ENCODE assay signal across 15 cellular contexts in genomic region chr6:36959555-36960250, GRCh38. TPM values are rescaled to one million over a fixed set of nuclear protein-coding genes. Genes with fewer than 3 reads are reported as not detected.
DNase-seq lines count a peak whose midpoint lies in the region; ATAC-seq and TF ChIP-seq lines count a peak whose summit lies in the region.
"Had no signal": no experiment of that assay in that cellular context is flagged by ENCODE, and none has a peak within 500 bp of the region (broad histone marks: within the 10 kb centered on the region; RNA-seq: fewer than 3 reads in every experiment).

No MANE protein-coding gene starts in this region.

- H3K27me3 Mint-ChIP-seq in chondrocyte (ENCODE audit: low read depth) = no peaks in the 10 kb centered on the region

- no peak for TF ChIP-seq RAD21 in HCT116 (IDR thresholded peaks at IDR 0.05; ENCODE audit: low read depth)

- intact Hi-C loops in HCT116 (cut with micrococcal nuclease) (no loop called here), PC-3 (cut with micrococcal nuclease) (loop anchor here (5.0 kb wide), 1 partner anchor 47 kb away; no protein-coding TSS in a partner anchor), spleen (cut with DNase I; ENCODE audit: low total_unique reads) (loop anchor here (10.0 kb wide), 1 partner anchor 55 kb away; no protein-coding TSS in a partner anchor)

- RAD21 ChIA-PET in HCT116 (lab: Charles Lee; ENCODE audit: low non-redundant PET in 1 of 2, low total read pairs in 2 of 2, uncharacterized antibody in 2 of 2, unreplicated experiment in 2 of 2) = no interaction called here

- H3K36me3 Mint-ChIP-seq in chondrocyte (ENCODE audit: low read depth) = no peaks in the 10 kb centered on the region

- H3K4me1 ChIP-seq in HCT116 (ENCODE audit: control insufficient read depth in 1 of 2, insufficient read depth in 2 of 2, low read length in 2 of 2) (peaks cover 15 to 59% of the 10 kb centered on the region in 2 experiments), PC-3 (ENCODE audit: insufficient read depth, low read length) (peaks cover 26% of the 10 kb centered on the region), spleen (peaks cover 0 to 44% (median 28%) of the 10 kb centered on the region in 6 donors)

- BruUV-seq in HCT116 (replicated peaks; lab: Mats Ljungman, UMichigan) (no TSS peak), PC-3 (replicated peaks; lab: Mats Ljungman, UMichigan) (no TSS peak)

- H3K27me3 ChIP-seq in HCT116 (ENCODE audit: insufficient read depth, low read length) (no peaks in the 10 kb centered on the region), PC-3 (ENCODE audit: low read length) (no peaks in the 10 kb centered on the region), spleen (replicated peaks in 1 of 7) (peaks cover 0 to 18% (median 0%) of the 10 kb centered on the region in 7 donors)
- H3K27me3 ChIP-seq: BLaER1 treated with 17β-estradiol and CSF1 and Interleukin-3, amounts not matched to agents 10 nM and 100 nM had no signal

- H3K4me1 Mint-ChIP-seq in chondrocyte (ENCODE audit: low read depth) = peaks cover 17% of the 10 kb centered on the region

- H3K9me3 ChIP-seq in HCT116 (ENCODE audit: control insufficient read depth in 1 of 2, insufficient read depth in 1 of 2, low read depth in 1 of 2, low read length in 2 of 2) (no peaks in the 10 kb centered on the region), PC-3 (ENCODE audit: low read length) (no peaks in the 10 kb centered on the region), spleen (no peaks in the 10 kb centered on the region)
- H3K9me3 ChIP-seq: BLaER1 treated with 17β-estradiol and CSF1 and Interleukin-3, amounts not matched to agents 10 nM and 100 nM had no signal

- H3K9me2 ChIP-seq in HCT116 (ENCODE audit: insufficient read depth) (no peaks in the 10 kb centered on the region), PC-3 (replicated peaks; ENCODE audit: low read length) (no peaks in the 10 kb centered on the region)

- H3K9me3 Mint-ChIP-seq in chondrocyte (ENCODE audit: low read depth) = no peaks in the 10 kb centered on the region

- no peaks in the 10 kb centered on the region for H3K79me2 ChIP-seq in HCT116 (ENCODE audit: insufficient read depth, low read length)
- H3K79me2 ChIP-seq in PC-3 (ENCODE audit: low read length) = no peaks in the 10 kb centered on the region

- no peaks in the 10 kb centered on the region for H3F3A ChIP-seq in PC-3 (ENCODE audit: low read length, unreplicated experiment)

- no peak overlapping the region for H3K4me3 Mint-ChIP-seq in chondrocyte (ENCODE audit: unreplicated experiment)

- ATAC-seq in HCT116 (no peak), PC-3 (no peak), GM19023 (IDR thresholded peaks at IDR 0.05; ENCODE audit: unreplicated experiment) (no peak), GM21390 (IDR thresholded peaks at IDR 0.05; ENCODE audit: unreplicated experiment) (no peak)

- H3K36me3 ChIP-seq in HCT116 (ENCODE audit: control insufficient read depth in 1 of 2, insufficient read depth in 2 of 2, low read length in 2 of 2) (no peaks in the 10 kb centered on the region), PC-3 (ENCODE audit: low read depth, low read length) (no peaks in the 10 kb centered on the region), spleen (no peaks in the 10 kb centered on the region)
- H3K36me3 ChIP-seq: BLaER1 treated with 17β-estradiol and CSF1 and Interleukin-3, amounts not matched to agents 10 nM and 100 nM had no signal

- 92 to 96% (median 94%) methylated on average over 12 to 17 of the region's 17 CpGs for WGBS in spleen, 5 donors

- H3K27ac ChIP-seq in HCT116 (ENCODE audit: low read depth, low read length) = no peak overlapping the region
- no peak overlapping the region for H3K27ac ChIP-seq in PC-3 (ENCODE audit: low read length)
- no peak overlapping the region for H3K27ac ChIP-seq in spleen
- H3K27ac ChIP-seq: BLaER1 treated with 17β-estradiol and CSF1 and Interleukin-3, amounts not matched to agents 10 nM and 100 nM had no signal

- H3K4me3 ChIP-seq in HCT116 (replicated peaks in 1 of 2; ENCODE audit: low read depth in 1 of 2, low read length in 2 of 2) (no peak overlapping the region), PC-3 (ENCODE audit: low read length) (no peak overlapping the region), spleen (no peak overlapping the region)
- H3K4me3 ChIP-seq: BLaER1 treated with 17β-estradiol and CSF1 and Interleukin-3, amounts not matched to agents 10 nM and 100 nM had no signal

- H3K9ac ChIP-seq in HCT116 (ENCODE audit: low read length) (no peak overlapping the region), PC-3 (ENCODE audit: low read length) (no peak overlapping the region)
- H3K9ac ChIP-seq: BLaER1 treated with 17β-estradiol and CSF1 and Interleukin-3, amounts not matched to agents 10 nM and 100 nM had no signal

- POLR2A ChIA-PET in HCT116 (lab: Charles Lee) (no interaction called here), PC-3 (lab: Charles Lee; ENCODE audit: unreplicated experiment) (no interaction called here)

- DNase-seq in HCT116 (ENCODE audit: low read depth, low spot score) (no peak), PC-3 (no peak), chondrocyte (ENCODE audit: low spot score) (peak; percentile 51), spleen (peak; percentile 36)
- DNase-seq in stimulated activated naive CD4-positive, alpha-beta T cell treated with Interleukin-2 at 50 U/mL for 16 hours (lab: John Stamatoyannopoulos, UW) = no peak
- DNase-seq: DMS 273 treated with DMSO at 0.1 percent for 48 hours, MV-4-11, NCI-H1436 treated with DMSO at 0.1 percent for 48 hours, NCI-H2081 treated with DMSO at 0.1 percent for 48 hours, NCI-H524 had no signal

- peak overlapping the region; percentile 61 for H3K4me2 ChIP-seq in HCT116 (ENCODE audit: low read length)
- H3K4me2 ChIP-seq in PC-3 (ENCODE audit: low read length) = no peak overlapping the region

- TF ChIP-seq CTCF in HCT116 (IDR thresholded peaks at IDR 0.05 in 2 of 3, conservative IDR thresholded peaks at IDR 0.05 in 1 of 3; ENCODE audit: borderline replicate concordance in 1 of 3, insufficient read depth in 1 of 3, low read depth in 2 of 3, low read length in 2 of 3) = no peak
- TF ChIP-seq CTCF in PC-3 (conservative IDR thresholded peaks at IDR 0.05; ENCODE audit: low read depth, low read length) = no peak
- no peak for TF ChIP-seq CTCF in chondrocyte (IDR thresholded peaks at IDR 0.05)
- no peak for TF ChIP-seq CTCF in spleen (IDR thresholded peaks at IDR 0.05 in 8 of 11, conservative IDR thresholded peaks at IDR 0.05 in 3 of 11)

- H4K20me1 ChIP-seq in HCT116 (ENCODE audit: insufficient read depth) = no peaks in the 10 kb centered on the region
- no peaks in the 10 kb centered on the region for H4K20me1 ChIP-seq in PC-3 (ENCODE audit: low read length)

- CTCF ChIA-PET in HCT116 (lab: Charles Lee) = no interaction called here
- CTCF ChIA-PET in PC-3 (lab: Charles Lee) = no interaction called here

- H2AFZ ChIP-seq in HCT116 (ENCODE audit: low read depth, low read length, poor library complexity, severe bottlenecking) (peak overlapping the region; percentile 35), PC-3 (ENCODE audit: low read length) (0 out of 2 replicates have a peak overlapping the region, but pooled peaks have one; percentile 9)

- TF ChIP-seq POLR2A in HCT116 (IDR thresholded peaks at IDR 0.05; ENCODE audit: borderline replicate concordance, extremely low read depth, insufficient read depth, insufficient read length) = no peak
- TF ChIP-seq POLR2A in spleen (IDR thresholded peaks at IDR 0.05) = no peak

- no peak overlapping the region for H3K27ac Mint-ChIP-seq in chondrocyte (ENCODE audit: unreplicated experiment)

TF ChIP-seq in HCT116, 20 proteins besides CTCF, POLR2A, EP300 and RAD21:
- TF ChIP-seq SIN3A (IDR thresholded peaks at IDR 0.05; ENCODE audit: low read depth) (no peak), FOSL1 (IDR thresholded peaks at IDR 0.05; ENCODE audit: low read depth) (no peak), EZH2 (IDR thresholded peaks at IDR 0.05) (no peak)
- TF ChIP-seq, protein P1, sequence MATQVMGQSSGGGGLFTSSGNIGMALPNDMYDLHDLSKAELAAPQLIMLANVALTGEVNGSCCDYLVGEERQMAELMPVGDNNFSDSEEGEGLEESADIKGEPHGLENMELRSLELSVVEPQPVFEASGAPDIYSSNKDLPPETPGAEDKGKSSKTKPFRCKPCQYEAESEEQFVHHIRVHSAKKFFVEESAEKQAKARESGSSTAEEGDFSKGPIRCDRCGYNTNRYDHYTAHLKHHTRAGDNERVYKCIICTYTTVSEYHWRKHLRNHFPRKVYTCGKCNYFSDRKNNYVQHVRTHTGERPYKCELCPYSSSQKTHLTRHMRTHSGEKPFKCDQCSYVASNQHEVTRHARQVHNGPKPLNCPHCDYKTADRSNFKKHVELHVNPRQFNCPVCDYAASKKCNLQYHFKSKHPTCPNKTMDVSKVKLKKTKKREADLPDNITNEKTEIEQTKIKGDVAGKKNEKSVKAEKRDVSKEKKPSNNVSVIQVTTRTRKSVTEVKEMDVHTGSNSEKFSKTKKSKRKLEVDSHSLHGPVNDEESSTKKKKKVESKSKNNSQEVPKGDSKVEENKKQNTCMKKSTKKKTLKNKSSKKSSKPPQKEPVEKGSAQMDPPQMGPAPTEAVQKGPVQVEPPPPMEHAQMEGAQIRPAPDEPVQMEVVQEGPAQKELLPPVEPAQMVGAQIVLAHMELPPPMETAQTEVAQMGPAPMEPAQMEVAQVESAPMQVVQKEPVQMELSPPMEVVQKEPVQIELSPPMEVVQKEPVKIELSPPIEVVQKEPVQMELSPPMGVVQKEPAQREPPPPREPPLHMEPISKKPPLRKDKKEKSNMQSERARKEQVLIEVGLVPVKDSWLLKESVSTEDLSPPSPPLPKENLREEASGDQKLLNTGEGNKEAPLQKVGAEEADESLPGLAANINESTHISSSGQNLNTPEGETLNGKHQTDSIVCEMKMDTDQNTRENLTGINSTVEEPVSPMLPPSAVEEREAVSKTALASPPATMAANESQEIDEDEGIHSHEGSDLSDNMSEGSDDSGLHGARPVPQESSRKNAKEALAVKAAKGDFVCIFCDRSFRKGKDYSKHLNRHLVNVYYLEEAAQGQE (IDR thresholded peaks at IDR 0.05; ENCODE audit: low read depth) = no peak

RNA-seq across cellular contexts. Expression of gene PI16, which starts 5.2 kb away (rescaled TPM):
- total RNA-seq in HCT116 (2021; ENCODE audit: unreplicated experiment) (0.59 TPM), PC-3 (2014; rRNA removed) (0.07 TPM in 1 of 2 replicates, not detected in the other), chondrocyte (0.15 TPM in 1 of 3 replicates, not detected in the others), spleen (1 to 10 TPM in 5 of 7 donors, under 1 TPM in 1, not detected in 1; 0.94 to 2.1 (median 1.6) TPM)
- 0.11 and 0.39 TPM in 2 replicates for polyA plus RNA-seq in HCT116 (2012)
- 1 to 10 TPM; 1.6 to 7.3 (median 2.0) TPM for polyA plus RNA-seq in spleen
- total RNA-seq: IMR-90 had no signal

RNA-seq across cellular contexts. Expression of gene MTCH1, which starts 26.3 kb away (rescaled TPM):
- total RNA-seq in HCT116 (2021; ENCODE audit: unreplicated experiment) (161 TPM), PC-3 (2014; rRNA removed) (253 and 264 TPM in 2 replicates), chondrocyte (188 to 208 TPM (median 190 TPM) in 3 replicates), spleen (100 to 1,000 TPM; 135 to 191 (median 162) TPM)
- 185 and 186 TPM in 2 replicates for polyA plus RNA-seq in HCT116 (2012)
- polyA plus RNA-seq in spleen = 100 to 1,000 TPM in 2 of 3 donors, 10 to 100 TPM in 1; 87.3 to 144 (median 134) TPM

RNA-seq across cellular contexts. Expression of gene FGD2, which starts 45.8 kb away (rescaled TPM):
- total RNA-seq in HCT116 (2021; ENCODE audit: unreplicated experiment) (0.10 TPM), PC-3 (2014; rRNA removed) (0.35 and 0.44 TPM in 2 replicates), chondrocyte (not detected in 3 replicates), spleen (100 to 1,000 TPM; 200 to 426 (median 316) TPM)
- 0.22 and 0.41 TPM in 2 replicates for polyA plus RNA-seq in HCT116 (2012)
- 100 to 1,000 TPM in 1 of 3 donors, 10 to 100 TPM in 2; 63.4 to 121 (median 84.2) TPM for polyA plus RNA-seq in spleen
- total RNA-seq: Daoy, IMR-90 had no signal

Comparison
In these comparisons a context has a peak if more than half of its experiments do, and no peak if none do; other contexts are left out.
1. DNase-seq: peak in chondrocyte (single experiment) and spleen (single experiment); none in HCT116 (single experiment), PC-3 (single experiment) and stimulated activated naive CD4-positive, alpha-beta T cell treated with Interleukin-2 at 50 U/mL for 16 hours (single experiment).
2. RNA of gene FGD2, which starts 45.8 kb away (total RNA-seq): 200 to 426 TPM in spleen; 0.35 to 0.44 TPM in PC-3, 0.10 TPM in HCT116 (single experiment) and not detected in chondrocyte; every median in the first group is over 100 times any median in the second.